31 cellular contexts compared by ENCODE assay signal in genomic region chr10:31765546-31765945, GRCh38.
DNase-seq lines count a peak whose midpoint lies in the region; ATAC-seq, FAIRE-seq and TF ChIP-seq lines count a peak whose summit lies in the region.
"Had no signal": no experiment of that assay in that cellular context is flagged by ENCODE, and none has a peak within 500 bp of the region (broad histone marks: within the 10 kb centered on the region; RNA-seq: fewer than 3 reads in every experiment).

No MANE protein-coding gene starts in this region.

- H2BK15ac ChIP-seq in mesenchymal stem cell (ENCODE audit: low read depth, poor library complexity, severe bottlenecking), result no peak overlapping the region

- peaks cover 10% of the 10 kb centered on the region for H3K4me1 Mint-ChIP-seq in astrocyte (ENCODE audit: low read depth, unreplicated experiment)
- H3K4me1 Mint-ChIP-seq in progenitor cell of endocrine pancreas (ENCODE audit: low read depth), result peaks cover 4% of the 10 kb centered on the region

- H4K20me1 ChIP-seq in astrocyte (ENCODE audit: insufficient read depth, low read length), result no peaks in the 10 kb centered on the region

- ATAC-seq in GM19023 (IDR thresholded peaks at IDR 0.05; ENCODE audit: unreplicated experiment), result no peak
- ATAC-seq: activated T-cell treated with anti-CD3 and anti-CD28 coated beads, Interleukin-2, amount 50 U/mL, for 72 hours; heart left ventricle; naive thymus-derived CD8-positive, alpha-beta T cell; pancreas; Right ventricle myocardium inferior had no signal

- no peak overlapping the region for H2BK120ac ChIP-seq in mesenchymal stem cell (ENCODE audit: low read depth, low read length)

- FAIRE-seq in astrocyte (lab: Jason Lieb, UNC), result no peak
- FAIRE-seq: endothelial cell of umbilical vein, pancreas had no signal

- no peaks in the 10 kb centered on the region for H3K79me2 ChIP-seq in astrocyte (ENCODE audit: insufficient read depth, low read length)

- WGBS in mesenchymal stem cell, result 92% methylated on average over 9 of the region's 9 CpGs

- no peaks in the 10 kb centered on the region for H3K36me3 ChIP-seq in astrocyte (ENCODE audit: insufficient read depth, low read length)
- no peaks in the 10 kb centered on the region for H3K36me3 ChIP-seq in mesenchymal stem cell (ENCODE audit: control insufficient read depth in 1 of 2, insufficient read depth in 2 of 2, low read depth in 1 of 2, low read length in 2 of 2)
- no peaks in the 10 kb centered on the region for H3K36me3 ChIP-seq in vagina
- H3K36me3 ChIP-seq in brain microvascular endothelial cell (replicated peaks), result no peaks in the 10 kb centered on the region
- H3K36me3 ChIP-seq: heart left ventricle, pancreas, right atrium auricular region, thoracic aorta had no signal

- no peak overlapping the region for H3K4ac ChIP-seq in mesenchymal stem cell (ENCODE audit: low read depth in 1 of 2, low read length in 2 of 2)

- intact Hi-C loops in vagina (cut with DNase I), result no loop called here

- in situ Hi-C loops in brain microvascular endothelial cell (cut with HindIII; ENCODE audit: low pct_ligation_motif_present, low sequenced_read_pairs), result no loop called here

- no peak overlapping the region for H2BK5ac ChIP-seq in mesenchymal stem cell (ENCODE audit: low read depth, low read length, poor library complexity, severe bottlenecking)

- H3K27ac Mint-ChIP-seq in astrocyte (ENCODE audit: unreplicated experiment), result no peak overlapping the region
- H3K27ac Mint-ChIP-seq in progenitor cell of endocrine pancreas, result no peak overlapping the region
- H3K27ac Mint-ChIP-seq: activated naive CD4-positive, alpha-beta T cell treated with anti-CD3 and anti-CD28 coated beads, Interleukin-2, amount 10 ng/mL, durations not matched to agents 7 days and 5 days; activated T-cell treated with anti-CD3 and anti-CD28 coated beads, Interleukin-2, amount 50 U/mL, for 72 hours; CD8-positive, alpha-beta memory T cell; naive thymus-derived CD8-positive, alpha-beta T cell; T-helper 2 cell treated with Interferon-gamma antibody and Interleukin-4, amounts not matched to agents 5 μg/mL and 100 μg/mL, for 36 hours had no signal

- H3K4me3 Mint-ChIP-seq in astrocyte (ENCODE audit: unreplicated experiment) (no peak overlapping the region), progenitor cell of endocrine pancreas (ENCODE audit: low read depth) (no peak overlapping the region)
- H3K4me3 Mint-ChIP-seq: activated naive CD4-positive, alpha-beta T cell treated with anti-CD3 and anti-CD28 coated beads, Interleukin-2, amount 10 ng/mL, durations not matched to agents 7 days and 5 days; activated T-cell treated with anti-CD3 and anti-CD28 coated beads, Interleukin-2, amount 50 U/mL, for 72 hours; CD8-positive, alpha-beta memory T cell; naive thymus-derived CD8-positive, alpha-beta T cell; T-helper 2 cell treated with Interferon-gamma antibody and Interleukin-4, amounts not matched to agents 5 μg/mL and 100 μg/mL, for 36 hours had no signal

- no peaks in the 10 kb centered on the region for H3K9me3 ChIP-seq in astrocyte (ENCODE audit: insufficient read depth, low read depth, low read length)
- no peaks in the 10 kb centered on the region for H3K9me3 ChIP-seq in mesenchymal stem cell (ENCODE audit: control insufficient read depth, low read length)
- H3K9me3 ChIP-seq in vagina, result no peaks in the 10 kb centered on the region
- H3K9me3 ChIP-seq: pancreas, right atrium auricular region, thoracic aorta had no signal

- H3K27me3 ChIP-seq in astrocyte (ENCODE audit: insufficient read depth, low read length) (no peaks in the 10 kb centered on the region), mesenchymal stem cell (ENCODE audit: control insufficient read depth in 1 of 2, insufficient read depth in 1 of 2, low read length in 2 of 2) (no peaks in the 10 kb centered on the region), vagina (no peaks in the 10 kb centered on the region), brain microvascular endothelial cell (replicated peaks) (no peaks in the 10 kb centered on the region)
- H3K27me3 ChIP-seq: heart left ventricle, pancreas, right atrium auricular region had no signal

- H3K4me3 ChIP-seq in astrocyte (ENCODE audit: insufficient read depth, low read depth, low read length) (no peak overlapping the region), mesenchymal stem cell (ENCODE audit: insufficient read depth in 1 of 2, low read depth in 1 of 2, low read length in 2 of 2) (no peak overlapping the region), vagina (no peak overlapping the region), brain microvascular endothelial cell (ENCODE audit: low read depth, low read length) (no peak overlapping the region)
- H3K4me3 ChIP-seq: heart left ventricle, pancreas, right atrium auricular region, thoracic aorta had no signal

- H2AFZ ChIP-seq in astrocyte (ENCODE audit: low read depth, low read length), result peak overlapping the region; percentile 54
- no peak overlapping the region for H2AFZ ChIP-seq in mesenchymal stem cell (ENCODE audit: low read depth, low read length)

- H3K4me1 ChIP-seq in astrocyte (ENCODE audit: insufficient read depth, low read length), result peaks cover 16% of the 10 kb centered on the region
- peaks cover 3% of the 10 kb centered on the region for H3K4me1 ChIP-seq in mesenchymal stem cell (ENCODE audit: control insufficient read depth, insufficient read depth, low read depth, low read length)
- peaks cover 9% of the 10 kb centered on the region for H3K4me1 ChIP-seq in vagina

- no peak overlapping the region for H4K8ac ChIP-seq in mesenchymal stem cell (ENCODE audit: low read length)

- H3K4me2 ChIP-seq in astrocyte (ENCODE audit: low read length) (no peak overlapping the region), mesenchymal stem cell (ENCODE audit: low read length, poor library complexity, severe bottlenecking) (no peak overlapping the region)

- H3K18ac ChIP-seq in mesenchymal stem cell (ENCODE audit: low read depth in 1 of 2, low read length in 2 of 2), result no peak overlapping the region

- no peak overlapping the region for H3K23ac ChIP-seq in mesenchymal stem cell (ENCODE audit: low read length in 2 of 2)

- H3K27me3 Mint-ChIP-seq in astrocyte (ENCODE audit: low read depth, unreplicated experiment) (peaks cover 4% of the 10 kb centered on the region), progenitor cell of endocrine pancreas (no peaks in the 10 kb centered on the region)
- H3K27me3 Mint-ChIP-seq: activated naive CD4-positive, alpha-beta T cell treated with anti-CD3 and anti-CD28 coated beads, Interleukin-2, amount 10 ng/mL, durations not matched to agents 7 days and 5 days; CD8-positive, alpha-beta memory T cell had no signal

- no peak for TF ChIP-seq POLR2A in vagina (IDR thresholded peaks at IDR 0.05)

- H3K36me3 Mint-ChIP-seq in astrocyte (ENCODE audit: low read depth, unreplicated experiment) (no peaks in the 10 kb centered on the region), progenitor cell of endocrine pancreas (ENCODE audit: insufficient read depth) (peaks cover 1% of the 10 kb centered on the region)
- H3K36me3 Mint-ChIP-seq: activated naive CD4-positive, alpha-beta T cell treated with anti-CD3 and anti-CD28 coated beads, Interleukin-2, amount 10 ng/mL, durations not matched to agents 7 days and 5 days; naive thymus-derived CD8-positive, alpha-beta T cell had no signal

- peak overlapping the region in 1 of 2 experiments; percentile 20 for H3K14ac ChIP-seq in mesenchymal stem cell (ENCODE audit: low read length in 2 of 2)

- H3K27ac ChIP-seq in astrocyte (ENCODE audit: low read depth, low read length) (no peak overlapping the region), mesenchymal stem cell (ENCODE audit: low read length, poor library complexity, severe bottlenecking) (no peak overlapping the region), vagina (peak overlapping the region; percentile 45), brain microvascular endothelial cell (no peak overlapping the region)
- H3K27ac ChIP-seq: pancreas, thoracic aorta, VCaP had no signal

- H3K79me1 ChIP-seq in mesenchymal stem cell (replicated peaks; ENCODE audit: low read length, poor library complexity, severe bottlenecking), result no peaks in the 10 kb centered on the region

- no peak overlapping the region for H2AK5ac ChIP-seq in mesenchymal stem cell (ENCODE audit: low read length, severe bottlenecking)

- H3K9ac ChIP-seq in astrocyte (ENCODE audit: low read length) (no peak overlapping the region), mesenchymal stem cell (ENCODE audit: low read length) (peak overlapping the region; percentile 70)

- peak; percentile 76 for DNase-seq in GM04503 (ENCODE audit: low read depth)
- DNase-seq in astrocyte (ENCODE audit: low read depth), result no peak
- DNase-seq in mesenchymal stem cell, result no peak
- no peak for DNase-seq in vagina (ENCODE audit: extremely low spot score in 2 of 2)
- DNase-seq in brain microvascular endothelial cell, result no peak
- no peak for DNase-seq in progenitor cell of endocrine pancreas (ENCODE audit: low spot score, unreplicated experiment)
- DNase-seq: activated CD4-positive, alpha-beta T cell treated with anti-CD3 and anti-CD28 coated beads for 48 hours; activated naive CD4-positive, alpha-beta T cell treated with anti-CD3 and anti-CD28 coated beads, Interleukin-2, amount 10 ng/mL, durations not matched to agents 7 days and 5 days; activated T-cell treated with anti-CD3 and anti-CD28 coated beads, Interleukin-2, amount 50 U/mL, for 72 hours; AML-193; anterior cingulate cortex; CD8-positive, alpha-beta memory T cell; central memory CD4-positive, alpha-beta T cell; DMS79 treated with DMSO at 0.1 percent for 48 hours; heart left ventricle; naive thymus-derived CD8-positive, alpha-beta T cell; NCI-H1105 treated with DMSO at 0.1 percent for 48 hours; NCI-H2081; NCI-H345; NCI-H82; OCI-M1; pancreas; stimulated activated CD4-positive, alpha-beta T cell treated with anti-CD3 and anti-CD28 coated beads, Interleukin-4, amount 100 ng/mL, for 4 hours; stimulated activated naive CD4-positive, alpha-beta T cell had no signal

- peak overlapping the region in 1 of 2 experiments; percentile 49 for H2BK12ac ChIP-seq in mesenchymal stem cell (ENCODE audit: low read length in 2 of 2)

- TF ChIP-seq CTCF in astrocyte (IDR thresholded peaks at IDR 0.05; ENCODE audit: insufficient read depth, low read depth, low read length) (no peak), vagina (IDR thresholded peaks at IDR 0.05) (no peak), brain microvascular endothelial cell (IDR thresholded peaks at IDR 0.05; ENCODE audit: low read depth, low read length, missing control alignments) (no peak), progenitor cell of endocrine pancreas (IDR thresholded peaks at IDR 0.05; ENCODE audit: unreplicated experiment) (no peak)

- H3K9me3 Mint-ChIP-seq in astrocyte (ENCODE audit: unreplicated experiment) (peaks cover 6% of the 10 kb centered on the region), progenitor cell of endocrine pancreas (ENCODE audit: low read depth) (no peaks in the 10 kb centered on the region)
- H3K9me3 Mint-ChIP-seq: activated T-cell treated with anti-CD3 and anti-CD28 coated beads, Interleukin-2, amount 50 U/mL, for 72 hours; CD8-positive, alpha-beta memory T cell; naive thymus-derived CD8-positive, alpha-beta T cell; T-helper 2 cell treated with Interferon-gamma antibody and Interleukin-4, amounts not matched to agents 5 μg/mL and 100 μg/mL, for 36 hours had no signal

- no peak overlapping the region for H4K91ac ChIP-seq in mesenchymal stem cell (ENCODE audit: low read length)
